21 cellular contexts compared by ENCODE assay signal in genomic region chr5:168609806-168610482, GRCh38.
"Had no signal": no experiment of that assay in that cellular context is flagged by ENCODE, and none has a peak within 500 bp of the region (broad histone marks: within the 10 kb centered on the region; RNA-seq: fewer than 3 reads in every experiment).

No MANE protein-coding gene starts in this region.

- H3K27ac Mint-ChIP-seq: activated CD8-positive, alpha-beta T cell treated with anti-CD3 and anti-CD28 coated beads for 36 hours; activated naive CD4-positive, alpha-beta T cell treated with anti-CD3 and anti-CD28 coated beads, Interleukin-2, amount 10 ng/mL, durations not matched to agents 7 days and 5 days; activated naive CD8-positive, alpha-beta T cell treated with anti-CD3 and anti-CD28 coated beads, Interleukin-2, amount 50 U/mL, for 24 hours; activated T-cell treated with anti-CD3 and anti-CD28 coated beads, Interleukin-2, amount 50 U/mL, for 24 hours; nephron progenitor cell had no signal

- H3K27ac ChIP-seq: ascending aorta, breast epithelium, coronary artery, thyroid gland had no signal

- H3K36me3 ChIP-seq: ascending aorta, breast epithelium, thyroid gland had no signal

- H3K4me1 ChIP-seq: ascending aorta, breast epithelium, thyroid gland had no signal

- ATAC-seq: activated CD8-positive, alpha-beta T cell treated with anti-CD3 and anti-CD28 coated beads for 36 hours; activated naive CD8-positive, alpha-beta T cell treated with anti-CD3 and anti-CD28 coated beads, Interleukin-2, amount 50 U/mL, for 24 hours; left lobe of liver had no signal

- H3K4me3 ChIP-seq: ascending aorta, breast epithelium, coronary artery, lung, thyroid gland had no signal

- H3K27me3 Mint-ChIP-seq: activated CD8-positive, alpha-beta T cell treated with anti-CD3 and anti-CD28 coated beads for 36 hours; activated naive CD4-positive, alpha-beta T cell treated with anti-CD3 and anti-CD28 coated beads, Interleukin-2, amount 10 ng/mL, durations not matched to agents 7 days and 5 days; activated T-cell treated with anti-CD3 and anti-CD28 coated beads, Interleukin-2, amount 50 U/mL, for 24 hours had no signal

- DNase-seq: activated CD4-positive, alpha-beta T cell treated with anti-CD3 and anti-CD28 coated beads for 48 hours; activated CD4-positive, CD25-positive, alpha-beta regulatory T cell; activated CD8-positive, alpha-beta T cell treated with anti-CD3 and anti-CD28 coated beads for 36 hours; activated effector memory CD4-positive, alpha-beta T cell treated with Interleukin-2 at 50 U/mL for 16 hours; activated naive CD4-positive, alpha-beta T cell treated with anti-CD3 and anti-CD28 coated beads, Interleukin-2, amount 10 ng/mL, durations not matched to agents 7 days and 5 days; activated naive CD8-positive, alpha-beta T cell treated with anti-CD3 and anti-CD28 coated beads, Interleukin-2, amount 50 U/mL, for 24 hours; activated T-cell treated with anti-CD3 and anti-CD28 coated beads, Interleukin-2, amount 50 U/mL, for 24 hours; hypothalamus; midbrain; nephron progenitor cell; occipital lobe; posterior cingulate gyrus; stimulated activated CD4-positive, alpha-beta T cell treated with anti-CD3 and anti-CD28 coated beads, Interleukin-2, amount 100 ng/mL, for 24 hours; stimulated activated naive CD4-positive, alpha-beta T cell treated with Interleukin-2 at 50 U/mL for 16 hours; T1000; thyroid gland had no signal

- H3K36me3 Mint-ChIP-seq: activated naive CD4-positive, alpha-beta T cell treated with anti-CD3 and anti-CD28 coated beads, Interleukin-2, amount 10 ng/mL, durations not matched to agents 7 days and 5 days had no signal

- H3K9me3 ChIP-seq: ascending aorta, breast epithelium, thyroid gland had no signal

- H3K27me3 ChIP-seq: ascending aorta, breast epithelium, thyroid gland had no signal

- H3K9me3 Mint-ChIP-seq: activated CD8-positive, alpha-beta T cell treated with anti-CD3 and anti-CD28 coated beads for 36 hours; activated naive CD4-positive, alpha-beta T cell treated with anti-CD3 and anti-CD28 coated beads, Interleukin-2, amount 10 ng/mL, durations not matched to agents 7 days and 5 days; activated T-cell treated with anti-CD3 and anti-CD28 coated beads, Interleukin-2, amount 50 U/mL, for 24 hours; nephron progenitor cell had no signal

- H3K4me3 Mint-ChIP-seq: activated CD8-positive, alpha-beta T cell treated with anti-CD3 and anti-CD28 coated beads for 36 hours; activated naive CD4-positive, alpha-beta T cell treated with anti-CD3 and anti-CD28 coated beads, Interleukin-2, amount 10 ng/mL, durations not matched to agents 7 days and 5 days; activated naive CD8-positive, alpha-beta T cell treated with anti-CD3 and anti-CD28 coated beads, Interleukin-2, amount 50 U/mL, for 24 hours; activated T-cell treated with anti-CD3 and anti-CD28 coated beads, Interleukin-2, amount 50 U/mL, for 24 hours; nephron progenitor cell had no signal
